1 cellular context compared by ENCODE assay signal in the genomic region with DNA sequence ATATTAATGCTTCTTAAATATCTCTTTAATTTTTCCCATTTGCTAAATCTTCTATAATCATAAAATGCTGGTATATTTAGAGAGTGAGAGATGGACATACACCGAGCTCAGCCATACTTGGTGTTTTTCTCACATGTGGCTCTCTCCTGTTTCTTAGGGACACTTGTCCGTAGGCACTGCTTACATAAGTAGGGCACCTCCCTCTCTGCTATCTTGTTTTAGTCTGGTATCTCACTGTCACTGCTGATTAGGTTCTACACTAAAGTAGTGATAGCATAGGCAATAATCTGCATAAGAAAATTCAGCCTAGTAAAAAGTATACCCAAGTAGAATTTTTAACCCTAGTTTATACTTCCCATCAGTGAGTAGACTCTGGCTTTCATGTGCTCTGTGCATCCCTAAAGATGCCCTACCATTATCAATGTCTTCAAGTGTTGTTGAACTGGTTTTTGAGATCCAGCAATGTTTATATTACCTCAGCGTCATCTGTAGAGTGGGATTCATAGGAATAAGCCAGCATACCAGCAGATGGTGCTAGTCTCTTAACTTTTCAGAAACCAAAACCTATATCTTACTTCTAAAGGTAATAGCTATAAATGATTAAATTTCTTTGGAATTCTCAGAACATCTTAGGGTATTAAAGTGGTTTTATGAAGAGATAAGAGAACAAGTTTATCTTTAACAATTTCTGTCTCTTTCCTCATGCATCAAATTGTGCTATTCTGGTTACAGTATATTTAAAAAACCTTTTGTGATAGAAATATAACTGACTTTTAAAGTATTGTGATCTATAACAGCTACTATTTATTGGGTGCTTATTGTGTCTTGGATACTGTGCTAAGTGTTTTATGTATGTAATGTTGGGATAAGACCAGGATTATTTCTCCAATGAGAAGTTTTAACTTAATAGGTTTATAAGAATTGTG.
TF ChIP-seq lines count a peak whose summit lies in the region.

No MANE protein-coding gene starts in this region.

TF ChIP-seq in HCT116, 20 proteins besides CTCF, POLR2A, EP300 and RAD21 (continued from another document):
- TF ChIP-seq ATF3 (IDR thresholded peaks at IDR 0.05) (no peak), CEBPB (IDR thresholded peaks at IDR 0.05; ENCODE audit: low read depth) (no peak), ELF1 (IDR thresholded peaks at IDR 0.05; ENCODE audit: borderline replicate concordance, low read depth) (no peak), EGR1 (IDR thresholded peaks at IDR 0.05; ENCODE audit: low read depth) (no peak), JUND (IDR thresholded peaks at IDR 0.05) (no peak), EZH2 (IDR thresholded peaks at IDR 0.05) (no peak)
